ENCODE assay signal across 8 cellular contexts in genomic region chr15:78422571-78423340, GRCh38. TPM values are rescaled to one million over a fixed set of nuclear protein-coding genes. Genes with fewer than 3 reads are reported as not detected.
DNase-seq lines count a peak whose midpoint lies in the region; ATAC-seq, FAIRE-seq and TF ChIP-seq lines count a peak whose summit lies in the region.

No MANE protein-coding gene starts in this region.

- H3K4me2 ChIP-seq in HepG2 (ENCODE audit: low read depth, low read length): peak overlapping the region; percentile 58

- TF ChIP-seq EP300 in HepG2 (IDR thresholded peaks at IDR 0.05; ENCODE audit: low read depth in 2 of 2, low read length in 2 of 2) (no peak), HepG2 (CRISPR knock-in tag; IDR thresholded peaks at IDR 0.05; ENCODE audit: borderline replicate concordance) (no peak)

- H4K20me1 ChIP-seq in HepG2 (ENCODE audit: insufficient read depth, low read length): no peaks in the 10 kb centered on the region

- no peaks in the 10 kb centered on the region; a peak in 1 of 5 replicates for H3K36me3 ChIP-seq in HepG2 (replicated peaks in 1 of 2; ENCODE audit: control insufficient read depth in 1 of 2, insufficient read depth in 2 of 2, low read length in 2 of 2)

- DNase-seq in AG08396 (ENCODE audit: low spot score) (peak; percentile 66), H4 (ENCODE audit: low spot score) (peak; percentile 40), NCI-H460 (ENCODE audit: extremely low read depth, low read depth) (peak; percentile 58), cerebellum (ENCODE audit: low spot score) (peak; percentile 73), HepG2 (ENCODE audit: low spot score) (peak; percentile 70)
- DNase-seq in activated CD4-positive, alpha-beta T cell treated with anti-CD3 and anti-CD28 coated beads for 24 hours (ENCODE audit: low read depth in 2 of 2): peak; percentile 42 to 49
- DNase-seq in stimulated activated CD4-positive, alpha-beta T cell treated with anti-CD3 and anti-CD28 coated beads, TNF-alpha, amount 100 ng/mL, for 1 hour (ENCODE audit: low read depth in 3 of 3, low spot score in 1 of 3): peak in 2 of 3 donors; percentile 29 to 48

- ATAC-seq in HepG2: peak; percentile 68
- ATAC-seq in HG02763 (IDR thresholded peaks at IDR 0.05; ENCODE audit: unreplicated experiment): no peak

- peak; percentile 62 for TF ChIP-seq RAD21 in HepG2 (CRISPR knock-in tag; IDR thresholded peaks at IDR 0.05)

- TF ChIP-seq POLR2A in HepG2 (IDR thresholded peaks at IDR 0.05; ENCODE audit: insufficient read depth in 1 of 2, low read depth in 2 of 2, low read length in 2 of 2): no peak

- H3K9me3 ChIP-seq in HepG2 (ENCODE audit: low read length): no peaks in the 10 kb centered on the region

- no peak overlapping the region for H3K9ac ChIP-seq in HepG2 (ENCODE audit: insufficient read depth, low read depth, low read length)

- no peak overlapping the region for H2AFZ ChIP-seq in HepG2 (ENCODE audit: low read length)

- POLR2A ChIA-PET in HepG2 (lab: Yijun Ruan, JAX): interaction anchor here (0.9 to 3.3 kb wide), 5 partner anchors 15 to 123 kb away, joined by 3 to 22 read pairs (median 5); partner anchors contain the start of genes IREB2 and PSMA4

- no peaks in the 10 kb centered on the region for H3K79me2 ChIP-seq in HepG2 (ENCODE audit: insufficient read depth, low read length)

- no peak overlapping the region for H3K27ac ChIP-seq in HepG2 (ENCODE audit: extremely low read length, insufficient read depth, low read length)

- CTCF ChIA-PET in HepG2 (lab: Yijun Ruan, JAX; ENCODE audit: low intra/inter-chr PET ratio, low total read pairs): interaction anchor here (1.3 to 3.1 kb wide), 2 partner anchors 114 to 119 kb away, joined by 3 to 47 read pairs; no protein-coding TSS in a partner anchor

- peak; percentile 87 for TF ChIP-seq CTCF in HepG2 (CRISPR knock-in tag; IDR thresholded peaks at IDR 0.05)

- H3K27me3 ChIP-seq in HepG2 (ENCODE audit: control insufficient read depth in 1 of 2, insufficient read depth in 2 of 2, low read length in 2 of 2): no peaks in the 10 kb centered on the region; a peak in 1 of 5 replicates

- peak overlapping the region in 1 of 3 experiments; percentile 7; a peak in 2 of 6 replicates for H3K4me3 ChIP-seq in HepG2 (replicated peaks in 1 of 3; ENCODE audit: insufficient read depth in 1 of 3, low read depth in 2 of 3, low read length in 3 of 3)

- peak; percentile 89 for FAIRE-seq in HepG2 (lab: Jason Lieb, UNC)

- in situ Hi-C loops in HepG2 (cut with HindIII; ENCODE audit: extremely low pct_ligation_motif_present, low pct_unique_long_range_greater_than_20kb): loop anchor here (5.0 kb wide), 1 partner anchor 110 kb away; no protein-coding TSS in a partner anchor

- intact Hi-C loops in HepG2 (cut with micrococcal nuclease; ENCODE audit: unreplicated experiment): loop anchor here (1.0 kb wide), 1 partner anchor 114 kb away; no protein-coding TSS in a partner anchor

- no TSS peak for BruUV-seq in HepG2 (replicated peaks; lab: Mats Ljungman, UMichigan)

- H3K4me1 ChIP-seq in HepG2 (ENCODE audit: insufficient read depth, low read length): peaks cover 49% of the 10 kb centered on the region

- 27% methylated on average over 11 of the region's 12 CpGs for WGBS in HepG2 (ENCODE audit: low lambda C conversion rate)

TF ChIP-seq in HepG2, 621 proteins besides CTCF, POLR2A, EP300 and RAD21 (continues in another document):
- no peak for TF ChIP-seq ZNF33B (CRISPR knock-in tag; IDR thresholded peaks at IDR 0.05)
- TF ChIP-seq BRCA1 (CRISPR knock-in tag; IDR thresholded peaks at IDR 0.05): no peak
- 0 out of 2 replicates have a peak, but pooled peaks have one; percentile 15 for TF ChIP-seq RXRB (CRISPR knock-in tag; IDR thresholded peaks at IDR 0.05; ENCODE audit: borderline replicate concordance)
- TF ChIP-seq RNF219 (CRISPR knock-in tag; IDR thresholded peaks at IDR 0.05): no peak
- TF ChIP-seq ETV5 (CRISPR knock-in tag; IDR thresholded peaks at IDR 0.05; ENCODE audit: borderline replicate concordance): 0 out of 2 replicates have a peak, but pooled peaks have one; percentile 15
- TF ChIP-seq ZBTB26 (CRISPR knock-in tag; IDR thresholded peaks at IDR 0.05; ENCODE audit: borderline replicate concordance): no peak
- no peak for TF ChIP-seq HIVEP1 (CRISPR knock-in tag; IDR thresholded peaks at IDR 0.05)
- TF ChIP-seq ZNF12 (CRISPR knock-in tag; IDR thresholded peaks at IDR 0.05): no peak
- no peak for TF ChIP-seq ZNF766 (CRISPR knock-in tag; IDR thresholded peaks at IDR 0.05; ENCODE audit: borderline replicate concordance)
- no peak for TF ChIP-seq PAWR (CRISPR knock-in tag; IDR thresholded peaks at IDR 0.05; ENCODE audit: borderline replicate concordance)
- TF ChIP-seq MTF1 (CRISPR knock-in tag; IDR thresholded peaks at IDR 0.05): no peak
- no peak for TF ChIP-seq CHCHD3 (CRISPR knock-in tag; IDR thresholded peaks at IDR 0.05)
- TF ChIP-seq DBP (CRISPR knock-in tag; IDR thresholded peaks at IDR 0.05; ENCODE audit: not compliant biosample characterization): no peak
- no peak for TF ChIP-seq ATF5 (CRISPR knock-in tag; IDR thresholded peaks at IDR 0.05; ENCODE audit: low read depth)
- TF ChIP-seq ZEB1 (IDR thresholded peaks at IDR 0.05; ENCODE audit: insufficient replicate concordance, low read depth): no peak
- no peak for TF ChIP-seq ZNF547 (CRISPR knock-in tag; IDR thresholded peaks at IDR 0.05)

RNA-seq across cellular contexts. Expression of gene IREB2, which starts 15.3 kb away (rescaled TPM):
- 13.6 and 16.6 TPM in 2 replicates for total RNA-seq in H4 (2014; rRNA removed; shearing (Covaris generic))
- total RNA-seq in NCI-H460 (2014; rRNA removed; shearing (Covaris generic)): 31.6 and 32.4 TPM in 2 replicates
- 27.0 and 34.8 TPM in 2 replicates for polyA plus RNA-seq in NCI-H460 (2014; cell fraction: nucleus; rRNA removed)
- 73.9 TPM for total RNA-seq in cerebellum
- 30.4 and 66.4 TPM in 2 replicates for total RNA-seq in HepG2 (2016; rRNA removed; fragmentation: Illumina TruSeq; extraction: Trizol)
- 4.8 and 10.3 TPM in 2 replicates for total RNA-seq in HepG2 (2016; cell fraction: cytosol; rRNA removed; fragmentation: Illumina TruSeq; extraction: Trizol; ENCODE audit: low read depth)
- total RNA-seq in HepG2 (2016; cell fraction: insoluble cytoplasmic fraction; rRNA removed; fragmentation: Illumina TruSeq; extraction: Trizol): 28.4 and 65.6 TPM in 2 replicates
- total RNA-seq in HepG2 (2016; cell fraction: membrane; rRNA removed; fragmentation: Illumina TruSeq; extraction: Trizol): 15.3 and 17.3 TPM in 2 replicates
- 42.4 and 45.9 TPM in 2 replicates for total RNA-seq in HepG2 (2016; cell fraction: nucleus; rRNA removed; fragmentation: Illumina TruSeq; extraction: Trizol)
- polyA plus RNA-seq in HepG2 (2011; rRNA removed): 19.1 and 24.2 TPM in 2 replicates
- 8.7 and 13.2 TPM in 2 replicates for polyA plus RNA-seq in HepG2 (2011; cell fraction: cytosol; rRNA removed)
- 16.6 and 19.4 TPM in 2 replicates for polyA plus RNA-seq in HepG2 (2011; cell fraction: nucleus; rRNA removed)
- 28.6 and 38.1 TPM in 2 replicates for polyA plus RNA-seq in HepG2 (2012)
- 1.3 and 1.4 TPM in 2 replicates for polyA plus RNA-seq in HepG2 (2016; cell fraction: cytosol; fragmentation: Illumina TruSeq; extraction: Trizol; ENCODE audit: low read depth)
- polyA plus RNA-seq in HepG2 (2016; cell fraction: insoluble cytoplasmic fraction; fragmentation: Illumina TruSeq; extraction: Trizol; ENCODE audit: low read depth): 42.2 and 43.3 TPM in 2 replicates
- 4.5 and 5.2 TPM in 2 replicates for polyA plus RNA-seq in HepG2 (2016; cell fraction: membrane; fragmentation: Illumina TruSeq; extraction: Trizol; ENCODE audit: low read depth)
- polyA plus RNA-seq in HepG2 (2016; cell fraction: nucleus; fragmentation: Illumina TruSeq; extraction: Trizol; ENCODE audit: insufficient read depth, low read depth): 37.4 and 43.1 TPM in 2 replicates
- 21.8 and 39.0 TPM in 2 replicates for polyA minus RNA-seq in HepG2 (2011; rRNA and poly(A)+ RNA removed; ENCODE audit: low replicate concordance)
- 40.3 and 45.6 TPM in 2 replicates for polyA minus RNA-seq in HepG2 (2011; cell fraction: cytosol; rRNA and poly(A)+ RNA removed)
- polyA minus RNA-seq in HepG2 (2011; cell fraction: nucleus; rRNA and poly(A)+ RNA removed): 82.4 and 84.9 TPM in 2 replicates
